ENCODE assay signal across 19 cellular contexts in the genomic region with DNA sequence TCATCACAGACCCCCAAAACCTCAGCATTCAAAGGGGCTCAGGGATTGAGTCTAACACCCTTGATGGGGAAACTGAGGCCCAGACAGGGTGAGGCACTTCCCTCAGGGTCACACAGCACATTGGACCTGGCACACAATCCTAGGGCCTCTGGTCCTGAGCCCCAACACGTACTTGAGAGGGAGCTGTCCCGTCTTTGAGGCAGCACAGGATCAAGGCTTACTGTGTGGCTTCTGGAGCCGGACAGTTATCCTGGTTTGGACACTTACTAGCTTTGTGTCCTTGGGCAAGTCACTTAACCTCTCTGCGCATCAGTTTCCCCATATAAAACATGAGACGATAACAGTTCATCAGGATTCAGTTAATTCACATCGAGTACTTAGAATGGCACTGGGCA. TPM values are rescaled to one million over a fixed set of nuclear protein-coding genes. Genes with fewer than 3 reads are reported as not detected.
A peak's percentile ranks its signal among the peaks of the same experiment; 100 is the strongest.
DNase-seq lines count a peak whose midpoint lies in the region; ATAC-seq and TF ChIP-seq lines count a peak whose summit lies in the region.
"Had no signal": no experiment of that assay in that cellular context is flagged by ENCODE, and none has a peak within 500 bp of the region (broad histone marks: within the 10 kb centered on the region; RNA-seq: fewer than 3 reads in every experiment).

No MANE protein-coding gene starts in this region.

- ATAC-seq in activated T-helper 17 cell treated with anti-CD3 and anti-CD28 coated beads, Interleukin-2, amount 50 U/mL, for 72 hours (replicated peaks): no peak
- no peak for ATAC-seq in GM21526 (IDR thresholded peaks at IDR 0.05; ENCODE audit: low FRiP score, unreplicated experiment)
- ATAC-seq: left ventricle myocardium superior had no signal

- in situ Hi-C loops in GM13976 (cut with MboI; ENCODE audit: low sequenced_read_pairs, unreplicated experiment): no loop called here

- TF ChIP-seq CTCF in right atrium auricular region (IDR thresholded peaks at IDR 0.05): no peak
- TF ChIP-seq CTCF in GM13976 (IDR thresholded peaks at IDR 0.05; ENCODE audit: borderline replicate concordance, control extremely low read depth, extremely low read depth, insufficient read depth, missing control alignments): no peak

- H2AFZ ChIP-seq in mesenchymal stem cell (ENCODE audit: low read depth, low read length): no peak overlapping the region

- no peak overlapping the region for H2AK5ac ChIP-seq in mesenchymal stem cell (ENCODE audit: low read length, severe bottlenecking)

- H3K4me1 Mint-ChIP-seq in activated T-helper 17 cell treated with anti-CD3 and anti-CD28 coated beads, Interleukin-2, amount 50 U/mL, for 72 hours: peaks cover 19% of the 10 kb centered on the region
- H3K4me1 Mint-ChIP-seq: brain had no signal

- H3K4me1 ChIP-seq in right atrium auricular region (no peaks in the 10 kb centered on the region), mesenchymal stem cell (ENCODE audit: control insufficient read depth, insufficient read depth, low read depth, low read length) (no peaks in the 10 kb centered on the region)

- no peak overlapping the region for H3K4ac ChIP-seq in mesenchymal stem cell (ENCODE audit: low read depth in 1 of 2, low read length in 2 of 2)

- no peak overlapping the region for H3K4me3 Mint-ChIP-seq in activated T-helper 17 cell treated with anti-CD3 and anti-CD28 coated beads, Interleukin-2, amount 50 U/mL, for 72 hours
- H3K4me3 Mint-ChIP-seq: brain had no signal

- no peak overlapping the region for H2BK5ac ChIP-seq in mesenchymal stem cell (ENCODE audit: low read depth, low read length, poor library complexity, severe bottlenecking)

- no peak overlapping the region for H3K27ac ChIP-seq in right atrium auricular region
- H3K27ac ChIP-seq in mesenchymal stem cell (ENCODE audit: low read length, poor library complexity, severe bottlenecking): no peak overlapping the region

- H4K91ac ChIP-seq in mesenchymal stem cell (ENCODE audit: low read length): no peak overlapping the region

- H3K4me2 ChIP-seq in mesenchymal stem cell (ENCODE audit: low read length, poor library complexity, severe bottlenecking): no peak overlapping the region
- H3K4me2 ChIP-seq: smooth muscle cell had no signal

- no peak overlapping the region for H3K9ac ChIP-seq in mesenchymal stem cell (ENCODE audit: low read length)

- H4K8ac ChIP-seq in mesenchymal stem cell (ENCODE audit: low read length): no peak overlapping the region

- peak overlapping the region; percentile 74 for H3K27ac Mint-ChIP-seq in activated T-helper 17 cell treated with anti-CD3 and anti-CD28 coated beads, Interleukin-2, amount 50 U/mL, for 72 hours

- intact Hi-C loops in cardiac septum (cut with DNase I): no loop called here

- H3K23ac ChIP-seq in mesenchymal stem cell (ENCODE audit: low read length in 2 of 2): no peak overlapping the region

- no peak overlapping the region for H3K18ac ChIP-seq in mesenchymal stem cell (ENCODE audit: low read depth in 1 of 2, low read length in 2 of 2)

- H2BK12ac ChIP-seq in mesenchymal stem cell (ENCODE audit: low read length in 2 of 2): no peak overlapping the region

- no peaks in the 10 kb centered on the region for H3K79me1 ChIP-seq in mesenchymal stem cell (replicated peaks; ENCODE audit: low read length, poor library complexity, severe bottlenecking)

- H2BK120ac ChIP-seq in mesenchymal stem cell (ENCODE audit: low read depth, low read length): no peak overlapping the region

- WGBS in mesenchymal stem cell: 90% methylated on average over 6 of the region's 6 CpGs

- H2BK15ac ChIP-seq in mesenchymal stem cell (ENCODE audit: low read depth, poor library complexity, severe bottlenecking): no peak overlapping the region

- H3K36me3 ChIP-seq in right atrium auricular region (no peaks in the 10 kb centered on the region), mesenchymal stem cell (ENCODE audit: control insufficient read depth in 1 of 2, insufficient read depth in 2 of 2, low read depth in 1 of 2, low read length in 2 of 2) (no peaks in the 10 kb centered on the region)

- DNase-seq in cardiac septum (ENCODE audit: low spot score): peak; percentile 36
- DNase-seq in right atrium auricular region (ENCODE audit: low spot score): no peak
- DNase-seq in mesenteric fat pad (ENCODE audit: low spot score): peak; percentile 64
- DNase-seq in NCI-H146 treated with DMSO at 0.1 percent for 48 hours (lab: John Stamatoyannopoulos, UW; ENCODE audit: unreplicated experiment): no peak
- no peak for DNase-seq in GM13976 (ENCODE audit: low spot score)
- no peak for DNase-seq in mesenchymal stem cell
- DNase-seq: activated gamma-delta T cell treated with Interleukin-2 at 50 U/mL for 16 hours; COR-L47; dermis blood vessel endothelial cell; left ventricle myocardium superior; NCI-H146; NCI-H2227 treated with DMSO at 0.1 percent for 48 hours; NK-92 treated with Interleukin-12 subunit alpha and Interleukin-12 subunit beta, amount 100 ng/mL, for 24 hours; stimulated activated naive CD4-positive, alpha-beta T cell treated with Interleukin-2 at 50 U/mL for 16 hours had no signal

- H3K27me3 ChIP-seq in right atrium auricular region (no peaks in the 10 kb centered on the region), mesenchymal stem cell (ENCODE audit: control insufficient read depth in 1 of 2, insufficient read depth in 1 of 2, low read length in 2 of 2) (peaks cover 56 to 65% of the 10 kb centered on the region in 2 experiments)

- H3K9me3 ChIP-seq in right atrium auricular region: no peaks in the 10 kb centered on the region
- no peaks in the 10 kb centered on the region for H3K9me3 ChIP-seq in mesenchymal stem cell (ENCODE audit: control insufficient read depth, low read length)

- no peak overlapping the region for H3K4me3 ChIP-seq in right atrium auricular region
- no peak overlapping the region for H3K4me3 ChIP-seq in mesenchymal stem cell (ENCODE audit: insufficient read depth in 1 of 2, low read depth in 1 of 2, low read length in 2 of 2)
- H3K4me3 ChIP-seq: smooth muscle cell had no signal

- H3K36me3 Mint-ChIP-seq in activated T-helper 17 cell treated with anti-CD3 and anti-CD28 coated beads, Interleukin-2, amount 50 U/mL, for 72 hours (ENCODE audit: low read depth): peaks cover 99% of the 10 kb centered on the region

- H3K9me3 Mint-ChIP-seq in activated T-helper 17 cell treated with anti-CD3 and anti-CD28 coated beads, Interleukin-2, amount 50 U/mL, for 72 hours: no peaks in the 10 kb centered on the region

- no peak overlapping the region for H3K14ac ChIP-seq in mesenchymal stem cell (ENCODE audit: low read length in 2 of 2)

- H3K27me3 Mint-ChIP-seq in activated T-helper 17 cell treated with anti-CD3 and anti-CD28 coated beads, Interleukin-2, amount 50 U/mL, for 72 hours: no peaks in the 10 kb centered on the region

RNA-seq across cellular contexts. Expression of a gene that starts 26.5 kb away (rescaled TPM):
- total RNA-seq in cardiac septum (0.51 TPM), right atrium auricular region (1 to 10 TPM in 1 of 2 donors, under 1 TPM in 1; 0.48 to 2.3 TPM), mesenteric fat pad (3.4 TPM)
- 100 to 1,000 TPM; 116 to 145 TPM for total RNA-seq in activated T-helper 17 cell treated with anti-CD3 and anti-CD28 coated beads, Interleukin-2, amount 50 U/mL, for 72 hours
- polyA plus RNA-seq in mesenchymal stem cell (2013, experiment 1 of 2): 0.25 TPM
- 0.33 TPM for polyA plus RNA-seq in mesenchymal stem cell (2013, experiment 2 of 2)
- total RNA-seq: dermis blood vessel endothelial cell had no signal
- polyA plus RNA-seq: AG04450 had no signal

Comparison
In these comparisons a context has a peak if more than half of its experiments do, and no peak if none do; other contexts are left out.
1. DNase-seq: peak in cardiac septum (single experiment) and mesenteric fat pad (single experiment); none in right atrium auricular region (single experiment), NCI-H146 treated with DMSO at 0.1 percent for 48 hours (single experiment), GM13976 (single experiment) and mesenchymal stem cell (single experiment).
2. RNA of a gene that starts 26.5 kb away (total RNA-seq): 116 to 145 TPM in activated T-helper 17 cell treated with anti-CD3 and anti-CD28 coated beads, Interleukin-2, amount 50 U/mL, for 72 hours; 3.4 TPM in mesenteric fat pad (single experiment), 0.48 to 2.3 TPM in right atrium auricular region and 0.51 TPM in cardiac septum (single experiment); every median in the first group is over 10 times any median in the second.